Comparison of ENCODE assay signal across 10 cellular contexts in genomic region chr2:71716697-71717624, GRCh38.
DNase-seq lines count a peak whose midpoint lies in the region; ATAC-seq and TF ChIP-seq lines count a peak whose summit lies in the region.
"Had no signal": no experiment of that assay in that cellular context is flagged by ENCODE, and none has a peak within 500 bp of the region (broad histone marks: within the 10 kb centered on the region; RNA-seq: fewer than 3 reads in every experiment).

No MANE protein-coding gene starts in this region.

- H3K4me1 ChIP-seq in SJSA1 (replicated peaks): peaks cover 86% of the 10 kb centered on the region

- H3K27me3 ChIP-seq in SJSA1 (replicated peaks): no peaks in the 10 kb centered on the region

- H3K4me1 Mint-ChIP-seq in osteocyte (ENCODE audit: unreplicated experiment): peaks cover 47% of the 10 kb centered on the region
- H3K4me1 Mint-ChIP-seq: CD4-positive, CD25-positive, alpha-beta regulatory T cell had no signal

- H3K9me3 Mint-ChIP-seq in osteocyte (ENCODE audit: unreplicated experiment): no peaks in the 10 kb centered on the region

- no peaks in the 10 kb centered on the region for H3K36me3 ChIP-seq in SJSA1

- no peak overlapping the region for H3K4me3 Mint-ChIP-seq in osteocyte (ENCODE audit: unreplicated experiment)
- H3K4me3 Mint-ChIP-seq: CD4-positive, CD25-positive, alpha-beta regulatory T cell had no signal

- peak overlapping the region; percentile 64 for H3K27ac Mint-ChIP-seq in osteocyte (ENCODE audit: unreplicated experiment)
- H3K27ac Mint-ChIP-seq: CD4-positive, CD25-positive, alpha-beta regulatory T cell had no signal

- no peaks in the 10 kb centered on the region for H3K36me3 Mint-ChIP-seq in osteocyte (ENCODE audit: unreplicated experiment)
- H3K36me3 Mint-ChIP-seq: CD4-positive, CD25-positive, alpha-beta regulatory T cell had no signal

- H3K4me3 ChIP-seq in AG10803 (ENCODE audit: low read length): no peak overlapping the region
- no peak overlapping the region for H3K4me3 ChIP-seq in SJSA1
- H3K4me3 ChIP-seq in fibroblast of pulmonary artery (replicated peaks; ENCODE audit: low read depth, low read length): no peak overlapping the region

- H3K9me3 ChIP-seq in SJSA1 (replicated peaks): no peaks in the 10 kb centered on the region

- peak overlapping the region; percentile 62 for H3K27ac ChIP-seq in SJSA1

- ATAC-seq in HG03342 (IDR thresholded peaks at IDR 0.05; ENCODE audit: unreplicated experiment): no peak

- no peak for TF ChIP-seq CTCF in AG10803 (conservative IDR thresholded peaks at IDR 0.05; ENCODE audit: low read length)
- TF ChIP-seq CTCF in fibroblast of pulmonary artery (IDR thresholded peaks at IDR 0.05; ENCODE audit: low read length, missing control alignments): no peak
- TF ChIP-seq CTCF in osteocyte (IDR thresholded peaks at IDR 0.05): no peak

- DNase-seq in AG10803 (ENCODE audit: low read depth) (peak; percentile 93), SJSA1 (ENCODE audit: low read depth in 1 of 2, low spot score in 2 of 2) (peak; percentile 89 to 95), fibroblast of pulmonary artery (ENCODE audit: low read depth) (peak; percentile 63), osteocyte (ENCODE audit: extremely low spot score, unreplicated experiment) (no peak), DMS 273 (lab: John Stamatoyannopoulos, UW; ENCODE audit: unreplicated experiment) (no peak), DMS153 treated with DMSO at 0.1 percent for 48 hours (lab: John Stamatoyannopoulos, UW; ENCODE audit: unreplicated experiment) (no peak)
- no peak for DNase-seq in activated CD8-positive, alpha-beta memory T cell treated with anti-CD3 and anti-CD28 coated beads, Interleukin-2, amount 50 U/mL, for 48 hours
- DNase-seq: CD4-positive, CD25-positive, alpha-beta regulatory T cell; NCI-H226 had no signal

- peaks cover 3% of the 10 kb centered on the region for H3K27me3 Mint-ChIP-seq in osteocyte (ENCODE audit: unreplicated experiment)

Comparison
In these comparisons a context has a peak if more than half of its experiments do, and no peak if none do; other contexts are left out.
1. DNase-seq: peak in AG10803 (single experiment), SJSA1 (2 of 2) and fibroblast of pulmonary artery (single experiment); none in osteocyte (single experiment), activated CD8-positive, alpha-beta memory T cell treated with anti-CD3 and anti-CD28 coated beads, Interleukin-2, amount 50 U/mL, for 48 hours (single experiment), DMS 273 (single experiment) and DMS153 treated with DMSO at 0.1 percent for 48 hours (single experiment).